22 cellular contexts compared by ENCODE assay signal in the genomic region with DNA sequence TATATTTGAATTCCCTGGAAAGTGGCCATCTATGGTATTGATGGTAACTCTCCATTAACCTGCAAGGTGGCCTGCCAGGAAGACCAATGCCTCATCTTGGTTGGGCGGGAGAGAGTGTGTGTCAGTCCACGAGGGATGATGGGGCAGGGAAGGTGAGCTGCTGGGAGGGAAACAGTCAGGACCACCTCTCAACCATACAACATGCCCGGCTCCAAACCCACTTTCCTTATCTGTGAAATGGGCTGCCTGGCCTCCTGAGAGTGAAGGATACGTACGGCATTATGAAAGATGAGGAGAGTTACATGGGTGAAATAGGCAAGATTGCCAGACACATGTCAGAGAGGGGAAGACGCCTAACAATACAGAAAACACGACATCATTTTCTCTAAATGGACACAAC.
"Had no signal": no experiment of that assay in that cellular context is flagged by ENCODE, and none has a peak within 500 bp of the region (broad histone marks: within the 10 kb centered on the region; RNA-seq: fewer than 3 reads in every experiment).

No MANE protein-coding gene starts in this region.

- H3K36me3 ChIP-seq: MG63 had no signal

- H3K27ac ChIP-seq: RWPE1 had no signal

- DNase-seq: IMR-90, Karpas-422, KG1, MG63, NCI-H1092, NCI-H1105 treated with DMSO at 0.1 percent for 48 hours, NCI-H1417 treated with DMSO at 0.1 percent for 48 hours, NCI-H146, NCI-H1694 treated with DMSO at 0.1 percent for 48 hours, NCI-H2081 treated with DMSO at 0.1 percent for 48 hours, NCI-H2171, NCI-H226, NCI-H446, NCI-H510A, NCI-H524 treated with DMSO at 0.1 percent for 48 hours, NCI-H69, NCI-H774, PC-3, SHP77 had no signal

- H3K4me3 ChIP-seq: MG63 had no signal

- H3K9me3 ChIP-seq: MG63 had no signal

- H3K27me3 ChIP-seq: MG63 had no signal

- ATAC-seq: Panc1, PC-3, SK-N-SH treated with all-trans-retinoic acid at 6 μM for 48 hours had no signal
